20 cellular contexts compared by ENCODE assay signal in the genomic region with DNA sequence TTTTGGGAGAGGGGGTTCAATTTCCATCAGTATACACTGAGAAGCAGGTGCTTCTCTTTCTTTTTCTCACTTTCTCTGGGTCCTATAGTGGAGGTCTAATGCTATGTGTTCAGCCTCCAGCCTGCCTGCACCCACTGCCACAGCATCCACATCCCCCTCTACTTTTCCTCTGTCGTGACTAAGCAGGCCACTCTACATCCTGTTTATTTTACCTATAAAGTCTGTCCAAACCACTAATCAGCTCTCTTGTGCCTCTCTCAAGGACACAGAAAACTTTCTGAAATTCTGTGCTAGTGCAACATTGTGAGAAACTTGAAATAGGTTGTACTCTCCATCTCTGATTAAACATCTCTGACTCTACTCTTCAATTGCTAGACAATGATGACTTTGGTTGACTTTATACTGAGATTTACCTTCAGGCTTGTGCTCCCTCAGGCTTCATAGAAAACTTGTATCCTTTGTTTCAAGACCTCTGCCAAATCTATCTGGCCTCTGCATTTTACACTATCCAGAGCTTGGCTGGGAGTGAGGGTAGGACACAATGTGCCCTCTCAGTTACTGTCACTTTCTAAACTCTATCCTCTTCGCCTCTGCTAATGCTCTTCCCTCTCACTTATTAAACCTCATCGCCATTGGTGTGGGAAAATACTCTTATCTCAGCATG. TPM values are rescaled to one million over a fixed set of nuclear protein-coding genes. Genes with fewer than 3 reads are reported as not detected.
DNase-seq lines count a peak whose midpoint lies in the region; ATAC-seq, FAIRE-seq and TF ChIP-seq lines count a peak whose summit lies in the region.
"Had no signal": no experiment of that assay in that cellular context is flagged by ENCODE, and none has a peak within 500 bp of the region (broad histone marks: within the 10 kb centered on the region; RNA-seq: fewer than 3 reads in every experiment).

No MANE protein-coding gene starts in this region.

- peaks cover 22% of the 10 kb centered on the region for H3K4me1 Mint-ChIP-seq in activated T-cell treated with anti-CD3 and anti-CD28 coated beads, Interleukin-2, amount 50 U/mL, for 72 hours (ENCODE audit: low read depth)
- peaks cover 40% of the 10 kb centered on the region for H3K4me1 Mint-ChIP-seq in chondrocyte (ENCODE audit: low read depth)

- H3K27me3 Mint-ChIP-seq in activated T-cell treated with anti-CD3 and anti-CD28 coated beads, Interleukin-2, amount 50 U/mL, for 72 hours (ENCODE audit: low read depth), result peaks cover 13% of the 10 kb centered on the region
- H3K27me3 Mint-ChIP-seq in chondrocyte (ENCODE audit: low read depth), result no peaks in the 10 kb centered on the region
- H3K27me3 Mint-ChIP-seq: activated naive CD8-positive, alpha-beta T cell had no signal

- TF ChIP-seq CTCF in chondrocyte (IDR thresholded peaks at IDR 0.05) (no peak), transverse colon (IDR thresholded peaks at IDR 0.05) (no peak), RWPE1 (conservative IDR thresholded peaks at IDR 0.05; ENCODE audit: low read depth) (no peak)

- POLR2A ChIA-PET in RWPE1 (lab: Yijun Ruan, JAX; ENCODE audit: low non-redundant PET), result no interaction called here

- H3K9me3 Mint-ChIP-seq in activated T-cell treated with anti-CD3 and anti-CD28 coated beads, Interleukin-2, amount 50 U/mL, for 72 hours, result no peaks in the 10 kb centered on the region
- H3K9me3 Mint-ChIP-seq in chondrocyte (ENCODE audit: low read depth), result no peaks in the 10 kb centered on the region

- TF ChIP-seq EP300 in transverse colon (IDR thresholded peaks at IDR 0.05; ENCODE audit: low read depth), result peak; percentile 56

- no peak for ATAC-seq in activated T-cell treated with anti-CD3 and anti-CD28 coated beads, Interleukin-2, amount 50 U/mL, for 72 hours (replicated peaks in 1 of 2)
- ATAC-seq: HCT116, left lung had no signal

- H3K4me1 ChIP-seq in mesodermal cell (ENCODE audit: control insufficient read depth, insufficient read depth, low read length, poor library complexity, severe bottlenecking), result peaks cover 53% of the 10 kb centered on the region
- H3K4me1 ChIP-seq in transverse colon, result peaks cover 4 to 33% (median 13%) of the 10 kb centered on the region in 4 donors

- H3K4me3 ChIP-seq in mesodermal cell (ENCODE audit: extremely low read depth, insufficient read depth, low read length, poor library complexity, severe bottlenecking) (no peak overlapping the region), transverse colon (no peak overlapping the region)
- H3K4me3 ChIP-seq: hepatocyte, left lung, spleen had no signal

- no peaks in the 10 kb centered on the region for H3K36me3 Mint-ChIP-seq in activated T-cell treated with anti-CD3 and anti-CD28 coated beads, Interleukin-2, amount 50 U/mL, for 72 hours (ENCODE audit: insufficient read depth in 2 of 2)
- H3K36me3 Mint-ChIP-seq in chondrocyte (ENCODE audit: low read depth), result no peaks in the 10 kb centered on the region
- H3K36me3 Mint-ChIP-seq: activated naive CD8-positive, alpha-beta T cell had no signal

- no peaks in the 10 kb centered on the region for H3K36me3 ChIP-seq in mesodermal cell (ENCODE audit: control insufficient read depth, insufficient read depth, low read length)
- H3K36me3 ChIP-seq in transverse colon, result no peaks in the 10 kb centered on the region
- H3K36me3 ChIP-seq: left lung, spleen had no signal

- H3K27ac Mint-ChIP-seq in activated T-cell treated with anti-CD3 and anti-CD28 coated beads, Interleukin-2, amount 50 U/mL, for 72 hours, result peak overlapping the region; percentile 32
- H3K27ac Mint-ChIP-seq in chondrocyte (ENCODE audit: unreplicated experiment), result peak overlapping the region; percentile 30
- H3K27ac Mint-ChIP-seq: activated naive CD8-positive, alpha-beta T cell had no signal

- H3K4me3 Mint-ChIP-seq in activated T-cell treated with anti-CD3 and anti-CD28 coated beads, Interleukin-2, amount 50 U/mL, for 72 hours, result no peak overlapping the region
- no peak overlapping the region for H3K4me3 Mint-ChIP-seq in chondrocyte (ENCODE audit: unreplicated experiment)
- H3K4me3 Mint-ChIP-seq: activated naive CD8-positive, alpha-beta T cell had no signal

- FAIRE-seq in HTR-8/SVneo (lab: Jason Lieb, UNC), result no peak

- H3K9me3 ChIP-seq in mesodermal cell (ENCODE audit: control insufficient read depth, low read length), result no peaks in the 10 kb centered on the region
- no peaks in the 10 kb centered on the region for H3K9me3 ChIP-seq in transverse colon
- H3K9me3 ChIP-seq: left lung, spleen had no signal

- no peak for DNase-seq in activated T-cell treated with anti-CD3 and anti-CD28 coated beads, Interleukin-2, amount 50 U/mL, for 72 hours
- DNase-seq in activated T-cell treated with anti-CD3 and anti-CD28 coated beads, Interleukin-2, amount 50 U/mL, for 1 hour, result no peak
- DNase-seq in chondrocyte (ENCODE audit: low spot score) (no peak), transverse colon (no peak), RWPE1 (ENCODE audit: low spot score) (no peak), HTR-8/SVneo (ENCODE audit: insufficient read length, low spot score) (no peak), foreskin melanocyte (no peak)
- DNase-seq: Calu3, cerebellar nuclear complex, erythroblast, left lung, NCI-H774, SHP77, spleen had no signal

- H3K27me3 ChIP-seq in transverse colon, result no peaks in the 10 kb centered on the region
- H3K27me3 ChIP-seq: hepatocyte, left lung, spleen had no signal

- H3K27ac ChIP-seq in mesodermal cell (ENCODE audit: low read depth, low read length, severe bottlenecking) (peak overlapping the region; percentile 93), transverse colon (peak overlapping the region; percentile 41 to 61 (median 58)), RWPE1 (no peak overlapping the region)
- H3K27ac ChIP-seq: hepatocyte, left lung had no signal

- CTCF ChIA-PET in RWPE1 (lab: Yijun Ruan, JAX), result interaction anchor here (0.5 kb wide), 1 partner anchor 818 kb away, joined by 4 read pairs; no protein-coding TSS in a partner anchor

- intact Hi-C loops in transverse colon (cut with DNase I; ENCODE audit: low total_unique reads), result no loop called here

- in situ Hi-C loops in transverse colon (cut with MboI; ENCODE audit: low pct_ligation_motif_present in 1 of 4, low pct_unique_long_range_greater_than_20kb in 1 of 4, low sequenced_read_pairs in 3 of 4), result no loop called here

- WGBS in mesodermal cell (ENCODE audit: insufficient coverage in 2 of 2), 2 experiments, result 61 to 70% methylated on average over 3 of the region's 3 CpGs
- WGBS in transverse colon (ENCODE audit: low coverage in 1 of 2), 2 donors, result 50 to 72% methylated on average over 2 to 3 of the region's 3 CpGs

- no peak for TF ChIP-seq POLR2A in transverse colon (IDR thresholded peaks at IDR 0.05)

RNA-seq across cellular contexts. Expression of a gene that starts 28.0 kb away (rescaled TPM):
- under 1 TPM in 1 of 2 donors, not detected in 1; 0.05 TPM for total RNA-seq in activated T-cell treated with anti-CD3 and anti-CD28 coated beads, Interleukin-2, amount 50 U/mL, for 72 hours
- total RNA-seq in chondrocyte (0.12 to 0.13 TPM in 2 of 3 replicates, not detected in the other), transverse colon (under 1 TPM in 2 of 4 donors, not detected in 2; 0.14 to 0.48 TPM)
- 1.9 TPM for polyA plus RNA-seq in mesodermal cell (2013, experiment 1 of 2)
- 1.7 TPM for polyA plus RNA-seq in mesodermal cell (2013, experiment 2 of 2)
- polyA plus RNA-seq: AG04450, neural cell had no signal
